ENCODE assay signal across 1 cellular context in the genomic region with DNA sequence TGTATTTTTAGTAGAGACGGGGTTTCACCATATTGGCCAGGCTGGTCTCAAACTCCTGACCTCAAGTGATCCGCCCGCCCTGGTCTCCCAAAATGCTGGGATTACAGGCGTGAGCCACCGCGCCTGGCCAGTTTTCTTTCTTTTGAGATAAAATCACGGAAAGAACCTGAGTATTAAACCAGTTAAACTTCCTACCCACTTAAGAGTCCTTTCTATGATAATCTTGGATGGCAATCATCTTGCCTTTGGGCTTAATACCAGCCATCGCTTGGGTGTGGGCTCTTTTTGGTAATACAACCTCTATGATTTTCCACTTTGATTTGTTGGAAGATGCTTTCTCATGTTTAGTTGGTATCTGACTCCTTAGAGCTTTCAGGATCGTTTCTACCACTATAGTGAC.
TF ChIP-seq lines count a peak whose summit lies in the region.

No MANE protein-coding gene starts in this region.

TF ChIP-seq in GM23338, 12 proteins besides CTCF, POLR2A, EP300 and RAD21 (continued from another document):
- TF ChIP-seq, protein P1, sequence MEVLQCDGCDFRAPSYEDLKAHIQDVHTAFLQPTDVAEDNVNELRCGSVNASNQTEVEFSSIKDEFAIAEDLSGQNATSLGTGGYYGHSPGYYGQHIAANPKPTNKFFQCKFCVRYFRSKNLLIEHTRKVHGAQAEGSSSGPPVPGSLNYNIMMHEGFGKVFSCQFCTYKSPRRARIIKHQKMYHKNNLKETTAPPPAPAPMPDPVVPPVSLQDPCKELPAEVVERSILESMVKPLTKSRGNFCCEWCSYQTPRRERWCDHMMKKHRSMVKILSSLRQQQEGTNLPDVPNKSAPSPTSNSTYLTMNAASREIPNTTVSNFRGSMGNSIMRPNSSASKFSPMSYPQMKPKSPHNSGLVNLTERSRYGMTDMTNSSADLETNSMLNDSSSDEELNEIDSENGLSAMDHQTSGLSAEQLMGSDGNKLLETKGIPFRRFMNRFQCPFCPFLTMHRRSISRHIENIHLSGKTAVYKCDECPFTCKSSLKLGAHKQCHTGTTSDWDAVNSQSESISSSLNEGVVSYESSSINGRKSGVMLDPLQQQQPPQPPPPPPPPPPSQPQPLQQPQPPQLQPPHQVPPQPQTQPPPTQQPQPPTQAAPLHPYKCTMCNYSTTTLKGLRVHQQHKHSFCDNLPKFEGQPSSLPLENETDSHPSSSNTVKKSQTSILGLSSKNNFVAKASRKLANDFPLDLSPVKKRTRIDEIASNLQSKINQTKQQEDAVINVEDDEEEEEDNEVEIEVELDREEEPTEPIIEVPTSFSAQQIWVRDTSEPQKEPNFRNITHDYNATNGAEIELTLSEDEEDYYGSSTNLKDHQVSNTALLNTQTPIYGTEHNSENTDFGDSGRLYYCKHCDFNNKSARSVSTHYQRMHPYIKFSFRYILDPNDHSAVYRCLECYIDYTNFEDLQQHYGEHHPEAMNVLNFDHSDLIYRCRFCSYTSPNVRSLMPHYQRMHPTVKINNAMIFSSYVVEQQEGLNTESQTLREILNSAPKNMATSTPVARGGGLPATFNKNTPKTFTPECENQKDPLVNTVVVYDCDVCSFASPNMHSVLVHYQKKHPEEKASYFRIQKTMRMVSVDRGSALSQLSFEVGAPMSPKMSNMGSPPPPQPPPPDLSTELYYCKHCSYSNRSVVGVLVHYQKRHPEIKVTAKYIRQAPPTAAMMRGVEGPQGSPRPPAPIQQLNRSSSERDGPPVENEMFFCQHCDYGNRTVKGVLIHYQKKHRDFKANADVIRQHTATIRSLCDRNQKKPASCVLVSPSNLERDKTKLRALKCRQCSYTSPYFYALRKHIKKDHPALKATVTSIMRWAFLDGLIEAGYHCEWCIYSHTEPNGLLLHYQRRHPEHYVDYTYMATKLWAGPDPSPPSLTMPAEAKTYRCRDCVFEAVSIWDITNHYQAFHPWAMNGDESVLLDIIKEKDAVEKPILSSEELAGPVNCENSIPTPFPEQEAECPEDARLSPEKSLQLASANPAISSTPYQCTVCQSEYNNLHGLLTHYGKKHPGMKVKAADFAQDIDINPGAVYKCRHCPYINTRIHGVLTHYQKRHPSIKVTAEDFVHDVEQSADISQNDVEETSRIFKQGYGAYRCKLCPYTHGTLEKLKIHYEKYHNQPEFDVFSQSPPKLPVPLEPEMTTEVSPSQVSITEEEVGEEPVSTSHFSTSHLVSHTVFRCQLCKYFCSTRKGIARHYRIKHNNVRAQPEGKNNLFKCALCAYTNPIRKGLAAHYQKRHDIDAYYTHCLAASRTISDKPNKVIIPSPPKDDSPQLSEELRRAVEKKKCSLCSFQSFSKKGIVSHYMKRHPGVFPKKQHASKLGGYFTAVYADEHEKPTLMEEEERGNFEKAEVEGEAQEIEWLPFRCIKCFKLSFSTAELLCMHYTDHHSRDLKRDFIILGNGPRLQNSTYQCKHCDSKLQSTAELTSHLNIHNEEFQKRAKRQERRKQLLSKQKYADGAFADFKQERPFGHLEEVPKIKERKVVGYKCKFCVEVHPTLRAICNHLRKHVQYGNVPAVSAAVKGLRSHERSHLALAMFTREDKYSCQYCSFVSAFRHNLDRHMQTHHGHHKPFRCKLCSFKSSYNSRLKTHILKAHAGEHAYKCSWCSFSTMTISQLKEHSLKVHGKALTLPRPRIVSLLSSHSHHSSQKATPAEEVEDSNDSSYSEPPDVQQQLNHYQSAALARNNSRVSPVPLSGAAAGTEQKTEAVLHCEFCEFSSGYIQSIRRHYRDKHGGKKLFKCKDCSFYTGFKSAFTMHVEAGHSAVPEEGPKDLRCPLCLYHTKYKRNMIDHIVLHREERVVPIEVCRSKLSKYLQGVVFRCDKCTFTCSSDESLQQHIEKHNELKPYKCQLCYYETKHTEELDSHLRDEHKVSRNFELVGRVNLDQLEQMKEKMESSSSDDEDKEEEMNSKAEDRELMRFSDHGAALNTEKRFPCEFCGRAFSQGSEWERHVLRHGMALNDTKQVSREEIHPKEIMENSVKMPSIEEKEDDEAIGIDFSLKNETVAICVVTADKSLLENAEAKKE (CRISPR knock-in tag; IDR thresholded peaks at IDR 0.05): no peak
- no peak for TF ChIP-seq ZNF331 (CRISPR knock-in tag; IDR thresholded peaks at IDR 0.05; ENCODE audit: low read depth)
- no peak for TF ChIP-seq EZH2phosphoT487 (IDR thresholded peaks at IDR 0.05; ENCODE audit: unreplicated experiment)
